Comparison of ENCODE assay signal across 8 cellular contexts in genomic region chr19:18419195-18419698, GRCh38.
DNase-seq lines count a peak whose midpoint lies in the region; ATAC-seq and TF ChIP-seq lines count a peak whose summit lies in the region.

Gene SSBP4 (plus strand): TSS chr19:18419398. CDS start chr19:18419649, 251 bp downstream.

- TF ChIP-seq CTCF in GM10248 (IDR thresholded peaks at IDR 0.05; ENCODE audit: control extremely low read depth, extremely low read depth, low read depth, missing control alignments): peak; percentile 30

- H3K27ac ChIP-seq in cingulate gyrus (ENCODE audit: low read depth, low read length): peak within 1 kb of the TSS; percentile 95

- DNase-seq in GM10248 (ENCODE audit: extremely low spot score) (peak; percentile 91), NCI-H2196 treated with DMSO at 0.1 percent for 48 hours (lab: John Stamatoyannopoulos, UW; ENCODE audit: unreplicated experiment) (peak; percentile 60), kidney glomerular epithelial cell (lab: John Stamatoyannopoulos, UW) (peak; percentile 61), cortex of kidney (lab: John Stamatoyannopoulos, UW) (no peak)
- DNase-seq in stimulated activated CD4-positive, alpha-beta T cell treated with anti-CD3 and anti-CD28 coated beads, Interleukin-1b, Interleukin-23, amount 100 ng/mL, for 48 hours: peak; percentile 60

- CTCF ChIA-PET in GM10248 (lab: Yijun Ruan, JAX): interaction anchor here (0.7 to 16.0 kb wide), 13 partner anchors 9 to 170 kb away, joined by 3 to 380 read pairs (median 5); partner anchors contain the start of genes GDF15, JUND and LRRC25

- POLR2A ChIA-PET in GM10248 (lab: Yijun Ruan, JAX): interaction anchor here (0.6 to 1.6 kb wide), 5 partner anchors 91 to 560 kb away, joined by 3 to 12 read pairs (median 3); partner anchors contain the start of genes COPE and JUND

- peak; percentile 53 for ATAC-seq in HG02763 (IDR thresholded peaks at IDR 0.05; ENCODE audit: unreplicated experiment)
- peak; percentile 61 to 64 for ATAC-seq in activated CD4-positive, CD25-positive, alpha-beta regulatory T cell treated with anti-CD3 and anti-CD28 coated beads, Interleukin-2, amount 50 U/mL, for 24 hours
